ENCODE assay signal across 17 cellular contexts in the genomic region with DNA sequence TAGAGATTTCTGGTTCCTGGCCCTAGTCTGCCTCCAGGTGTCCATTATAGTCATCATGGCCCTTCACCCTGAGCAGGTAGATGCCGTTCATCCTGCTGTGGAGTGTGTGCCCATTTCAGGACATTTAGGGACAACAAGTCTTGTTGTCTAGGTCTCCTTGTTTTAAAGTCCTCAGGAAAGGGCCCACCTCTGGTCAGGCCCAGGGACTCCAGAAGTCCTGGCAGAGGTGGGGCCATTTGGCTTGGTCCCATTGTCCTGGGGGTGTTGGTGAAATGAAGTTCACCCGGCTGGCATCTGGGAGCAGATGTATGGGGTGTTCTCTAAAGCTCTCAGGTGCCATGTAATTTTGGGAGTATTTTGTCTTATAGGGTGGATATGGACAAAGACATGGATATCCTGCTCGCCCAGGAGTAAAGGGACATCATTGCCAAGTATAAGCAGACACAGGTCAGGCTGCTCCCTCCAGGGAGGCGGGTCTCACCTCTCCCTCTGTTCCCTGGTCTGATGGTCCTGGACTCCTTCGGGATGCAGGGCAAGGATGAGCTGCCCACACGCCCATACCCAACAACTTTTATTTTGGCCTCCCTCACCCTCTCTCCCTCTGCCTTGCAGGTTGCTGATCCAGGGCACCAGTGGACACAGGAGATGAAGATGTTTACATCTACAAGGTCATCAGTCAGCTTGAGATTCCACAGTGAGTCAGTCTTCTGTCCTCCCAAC. TPM values are rescaled to one million over a fixed set of nuclear protein-coding genes. Genes with fewer than 3 reads are reported as not detected.
DNase-seq lines count a peak whose midpoint lies in the region; ATAC-seq and TF ChIP-seq lines count a peak whose summit lies in the region.
"Had no signal": no experiment of that assay in that cellular context is flagged by ENCODE, and none has a peak within 500 bp of the region (broad histone marks: within the 10 kb centered on the region; RNA-seq: fewer than 3 reads in every experiment).

No MANE protein-coding gene starts in this region.

- H4K91ac ChIP-seq in H9 (ENCODE audit: insufficient read length, low read depth, low read length), result no peak overlapping the region

- H3K27ac ChIP-seq in CD8-positive, alpha-beta T cell (ENCODE audit: low read depth, low read length), result no peak overlapping the region
- H3K27ac ChIP-seq in H9 (ENCODE audit: insufficient read length, low read depth, low read length) (no peak overlapping the region), endodermal cell (ENCODE audit: low read depth, low read length) (no peak overlapping the region)

- no peaks in the 10 kb centered on the region for H3K79me2 ChIP-seq in H9 (ENCODE audit: insufficient read depth, low read length)

- H3K79me1 ChIP-seq in H9 (ENCODE audit: insufficient read depth, low read depth, low read length, poor library complexity, severe bottlenecking), result no peaks in the 10 kb centered on the region

- no peaks in the 10 kb centered on the region for H3K9me3 Mint-ChIP-seq in CD8-positive, alpha-beta T cell
- H3K9me3 Mint-ChIP-seq in H9, result peaks cover 23 to 26% of the 10 kb centered on the region in 2 experiments
- peaks cover 15% of the 10 kb centered on the region for H3K9me3 Mint-ChIP-seq in endodermal cell
- peaks cover 6% of the 10 kb centered on the region for H3K9me3 Mint-ChIP-seq in type B pancreatic cell
- peaks cover 5% of the 10 kb centered on the region for H3K9me3 Mint-ChIP-seq in activated naive CD4-positive, alpha-beta T cell treated with anti-CD3 and anti-CD28 coated beads for 36 hours

- intact Hi-C loops in CD8-positive, alpha-beta T cell (cut with DNase I, micrococcal nuclease), result no loop called here
- intact Hi-C loops in activated naive CD4-positive, alpha-beta T cell treated with anti-CD3 and anti-CD28 coated beads for 36 hours (cut with micrococcal nuclease), result no loop called here

- H3K4ac ChIP-seq in H9 (ENCODE audit: low read depth, low read length), result no peak overlapping the region

- H3K9ac ChIP-seq in H9 (ENCODE audit: extremely low read depth, insufficient read length, low read length), result no peak overlapping the region
- H3K9ac ChIP-seq in endodermal cell (ENCODE audit: extremely low read depth, low read length, poor library complexity, severe bottlenecking), result no peak overlapping the region

- no peak overlapping the region for H2BK12ac ChIP-seq in H9 (ENCODE audit: insufficient read length, low read depth, low read length)

- ATAC-seq in CD8-positive, alpha-beta T cell, result no peak
- ATAC-seq: GM23338, HCT116 had no signal

- CTCF ChIA-PET in CD8-positive, alpha-beta T cell (lab: Charles Lee), result no interaction called here
- CTCF ChIA-PET in activated naive CD4-positive, alpha-beta T cell treated with anti-CD3 and anti-CD28 coated beads for 36 hours (lab: Charles Lee), result interaction anchor here (0.6 kb wide), 1 partner anchor 1673 kb away, joined by 3 read pairs; no protein-coding TSS in a partner anchor

- H3K4me3 ChIP-seq in CD8-positive, alpha-beta T cell (ENCODE audit: low read depth, low read length), result no peak overlapping the region
- H3K4me3 ChIP-seq in endodermal cell (ENCODE audit: low read length), result no peak overlapping the region
- H3K4me3 ChIP-seq: GM23338 had no signal

- no peak overlapping the region for H3T11ph ChIP-seq in H9 (ENCODE audit: low read length)

- no peak overlapping the region for H2BK15ac ChIP-seq in H9 (ENCODE audit: low read depth, low read length)

- H2BK5ac ChIP-seq in H9 (ENCODE audit: insufficient read length, low read length), result no peak overlapping the region

- peaks cover 19% of the 10 kb centered on the region for H3K27me3 Mint-ChIP-seq in CD8-positive, alpha-beta T cell (ENCODE audit: low read depth)
- H3K27me3 Mint-ChIP-seq in H9 (ENCODE audit: low read depth) (no peaks in the 10 kb centered on the region), endodermal cell (ENCODE audit: insufficient read depth) (no peaks in the 10 kb centered on the region), type B pancreatic cell (peaks cover 7% of the 10 kb centered on the region)
- H3K27me3 Mint-ChIP-seq in activated naive CD4-positive, alpha-beta T cell treated with anti-CD3 and anti-CD28 coated beads for 36 hours (ENCODE audit: low read depth), result peaks cover 13% of the 10 kb centered on the region

- no peak overlapping the region for H2AK5ac ChIP-seq in H9 (ENCODE audit: insufficient read length, low read length)

- no peaks in the 10 kb centered on the region for H3K9me3 ChIP-seq in CD8-positive, alpha-beta T cell (ENCODE audit: low read length)
- H3K9me3 ChIP-seq in H9 (ENCODE audit: control insufficient read depth, low read depth, low read length) (peaks cover 5% of the 10 kb centered on the region), endodermal cell (ENCODE audit: control insufficient read depth, low read length) (peaks cover 19% of the 10 kb centered on the region)
- H3K9me3 ChIP-seq: BE2C had no signal

- no peak overlapping the region for H3K4me3 Mint-ChIP-seq in CD8-positive, alpha-beta T cell
- H3K4me3 Mint-ChIP-seq in H9, result no peak overlapping the region
- H3K4me3 Mint-ChIP-seq in endodermal cell, result no peak overlapping the region
- no peak overlapping the region for H3K4me3 Mint-ChIP-seq in type B pancreatic cell
- no peak overlapping the region for H3K4me3 Mint-ChIP-seq in activated naive CD4-positive, alpha-beta T cell treated with anti-CD3 and anti-CD28 coated beads for 36 hours
- H3K4me3 Mint-ChIP-seq: CD4-positive, CD25-positive, alpha-beta regulatory T cell; GM23338; HFFc6 had no signal

- no peak overlapping the region for H3K18ac ChIP-seq in H9 (ENCODE audit: insufficient read length, low read depth, low read length)

- H3K27ac Mint-ChIP-seq in CD8-positive, alpha-beta T cell, result peak overlapping the region; percentile 19
- no peak overlapping the region; a peak in 1 of 7 replicates for H3K27ac Mint-ChIP-seq in H9
- no peak overlapping the region for H3K27ac Mint-ChIP-seq in endodermal cell
- H3K27ac Mint-ChIP-seq in type B pancreatic cell, result no peak overlapping the region
- H3K27ac Mint-ChIP-seq in activated naive CD4-positive, alpha-beta T cell treated with anti-CD3 and anti-CD28 coated beads for 36 hours, result no peak overlapping the region
- H3K27ac Mint-ChIP-seq: GM23338, HFFc6 had no signal

- no peaks in the 10 kb centered on the region for H3K36me3 ChIP-seq in CD8-positive, alpha-beta T cell (ENCODE audit: insufficient read depth, low read length)
- H3K36me3 ChIP-seq in endodermal cell (ENCODE audit: control insufficient read depth, insufficient read depth, low read length), result no peaks in the 10 kb centered on the region
- H3K36me3 ChIP-seq: BE2C had no signal

- H4K5ac ChIP-seq in H9 (ENCODE audit: insufficient read length, low read depth, low read length), result no peak overlapping the region

- POLR2A ChIA-PET in CD8-positive, alpha-beta T cell (lab: Charles Lee), result no interaction called here

- H3K4me1 ChIP-seq in CD8-positive, alpha-beta T cell (ENCODE audit: insufficient read depth, low read length), result no peaks in the 10 kb centered on the region
- no peaks in the 10 kb centered on the region for H3K4me1 ChIP-seq in H9 (ENCODE audit: insufficient read depth, low read length)
- H3K4me1 ChIP-seq in endodermal cell (ENCODE audit: control insufficient read depth, insufficient read depth, low read length), result no peaks in the 10 kb centered on the region
- H3K4me1 ChIP-seq: BE2C, Caco-2 had no signal

- DNase-seq in CD8-positive, alpha-beta T cell, result peak in 1 of 7 experiments; percentile 29
- DNase-seq in H9, result peak; percentile 5
- DNase-seq in endodermal cell, result peak; percentile 3
- DNase-seq in type B pancreatic cell (ENCODE audit: extremely low spot score, unreplicated experiment), result peak; percentile 18
- DNase-seq in activated naive CD4-positive, alpha-beta T cell treated with anti-CD3 and anti-CD28 coated beads for 36 hours, result no peak
- no peak for DNase-seq in NCI-H2107 treated with DMSO at 0.1 percent for 48 hours (lab: John Stamatoyannopoulos, UW; ENCODE audit: unreplicated experiment)
- no peak for DNase-seq in activated T-cell treated with anti-CD3 and anti-CD28 coated beads, Interleukin-2, amount 50 U/mL, for 48 hours
- DNase-seq: ACHN; BE2C; C1 segment of cervical spinal cord; Caco-2; CD4-positive, CD25-positive, alpha-beta regulatory T cell; HFFc6; IMR-90 had no signal

- peaks cover 7% of the 10 kb centered on the region for H3K4me1 Mint-ChIP-seq in CD8-positive, alpha-beta T cell (ENCODE audit: low read depth)
- H3K4me1 Mint-ChIP-seq in H9 (peaks cover 2% of the 10 kb centered on the region in 2 experiments), endodermal cell (no peaks in the 10 kb centered on the region), type B pancreatic cell (ENCODE audit: unreplicated experiment) (peaks cover 6% of the 10 kb centered on the region)
- H3K4me1 Mint-ChIP-seq in activated naive CD4-positive, alpha-beta T cell treated with anti-CD3 and anti-CD28 coated beads for 36 hours (ENCODE audit: low read depth), result peaks cover 7% of the 10 kb centered on the region

- H3K56ac ChIP-seq in H9 (ENCODE audit: insufficient read length, low read depth, low read length), result no peak overlapping the region

- H4K8ac ChIP-seq in H9 (replicated peaks; ENCODE audit: insufficient read length, low read depth, low read length), result no peak overlapping the region

- no peaks in the 10 kb centered on the region for H3K27me3 ChIP-seq in CD8-positive, alpha-beta T cell (ENCODE audit: insufficient read depth, low read length)
- H3K27me3 ChIP-seq in H9 (ENCODE audit: insufficient read depth, low read length), result no peaks in the 10 kb centered on the region
- H3K27me3 ChIP-seq in endodermal cell (ENCODE audit: control insufficient read depth, insufficient read depth, low read length, poor library complexity, severe bottlenecking), result no peaks in the 10 kb centered on the region
- H3K27me3 ChIP-seq: BE2C had no signal

- H2BK20ac ChIP-seq in H9 (ENCODE audit: low read depth, low read length, poor library complexity, severe bottlenecking), result no peak overlapping the region

- WGBS in H9 (ENCODE audit: extremely low coverage, insufficient read length, low lambda C conversion rate), result no CpG with 5 or more reads among the region's 6 CpGs
- WGBS in endodermal cell (ENCODE audit: insufficient coverage in 1 of 2, insufficient read length in 1 of 2), 2 experiments, result 88 to 100% methylated on average over 2 to 6 of the region's 6 CpGs

- H3K14ac ChIP-seq in H9 (ENCODE audit: insufficient read depth, low read length), result no peak overlapping the region

- no peak overlapping the region for H3K23ac ChIP-seq in H9 (ENCODE audit: insufficient read length, low read depth, low read length)

- H2AFZ ChIP-seq in H9 (ENCODE audit: low read length), result no peak overlapping the region
- H2AFZ ChIP-seq: GM23338 had no signal

- no peaks in the 10 kb centered on the region for H4K20me1 ChIP-seq in H9 (ENCODE audit: control insufficient read depth, insufficient read depth, insufficient read length)

- no peaks in the 10 kb centered on the region for H3K36me3 Mint-ChIP-seq in CD8-positive, alpha-beta T cell
- H3K36me3 Mint-ChIP-seq in H9 (ENCODE audit: insufficient read depth in 1 of 3, low read depth in 3 of 3) (peaks cover 14 to 24% (median 15%) of the 10 kb centered on the region in 3 experiments), endodermal cell (ENCODE audit: low read depth) (no peaks in the 10 kb centered on the region), type B pancreatic cell (no peaks in the 10 kb centered on the region)
- H3K36me3 Mint-ChIP-seq in activated naive CD4-positive, alpha-beta T cell treated with anti-CD3 and anti-CD28 coated beads for 36 hours (ENCODE audit: low read depth), result no peaks in the 10 kb centered on the region
- H3K36me3 Mint-ChIP-seq: CD4-positive, CD25-positive, alpha-beta regulatory T cell had no signal

- TF ChIP-seq CTCF in CD8-positive, alpha-beta T cell (IDR thresholded peaks at IDR 0.05), result no peak
- TF ChIP-seq CTCF in H9 (conservative IDR thresholded peaks at IDR 0.05) (no peak), endodermal cell (conservative IDR thresholded peaks at IDR 0.05) (no peak), type B pancreatic cell (conservative IDR thresholded peaks at IDR 0.05) (no peak)

- no peaks in the 10 kb centered on the region for H3K23me2 ChIP-seq in H9 (ENCODE audit: insufficient read length, low read depth, low read length, poor library complexity, severe bottlenecking)

- no peak overlapping the region for H3K4me2 ChIP-seq in H9 (ENCODE audit: insufficient read depth, insufficient read length, low read length)
- H3K4me2 ChIP-seq: GM23338 had no signal

- no peak overlapping the region for H2BK120ac ChIP-seq in H9 (ENCODE audit: low read depth, low read length, poor library complexity, severe bottlenecking)

RNA-seq across cellular contexts. Expression of gene MAS1L, which starts 31.7 kb away (rescaled TPM):
- not detected for total RNA-seq in CD8-positive, alpha-beta T cell
- total RNA-seq in H9 (2021) (not detected in 2 replicates), endodermal cell (not detected), type B pancreatic cell (ENCODE audit: low replicate concordance) (not detected in 2 replicates)
- not detected for polyA plus RNA-seq in endodermal cell (2013, experiment 1 of 2)
- polyA plus RNA-seq in endodermal cell (2013, experiment 2 of 2), result not detected
- not detected for total RNA-seq in activated naive CD4-positive, alpha-beta T cell treated with anti-CD3 and anti-CD28 coated beads for 36 hours
- total RNA-seq: A172; Caco-2; CD4-positive, CD25-positive, alpha-beta regulatory T cell; GM23338; HFFc6; IMR-90 had no signal
- polyA plus RNA-seq: CD4-positive, CD25-positive, alpha-beta regulatory T cell; GM23338; IMR-90 had no signal

RNA-seq across cellular contexts. Expression of gene UBD, which starts 40.1 kb away (rescaled TPM):
- total RNA-seq in CD8-positive, alpha-beta T cell, result not detected
- total RNA-seq in H9 (2021), result not detected in 2 replicates
- not detected for total RNA-seq in endodermal cell
- 0.21 TPM for polyA plus RNA-seq in endodermal cell (2013, experiment 1 of 2)
- not detected for polyA plus RNA-seq in endodermal cell (2013, experiment 2 of 2)
- total RNA-seq in type B pancreatic cell (ENCODE audit: low replicate concordance), result 12.6 and 24.6 TPM in 2 replicates
- under 1 TPM in 1 of 2 experiments, not detected in 1; 0.31 TPM for total RNA-seq in activated naive CD4-positive, alpha-beta T cell treated with anti-CD3 and anti-CD28 coated beads for 36 hours
- total RNA-seq: A172; CD4-positive, CD25-positive, alpha-beta regulatory T cell; GM23338; HFFc6; IMR-90 had no signal
- polyA plus RNA-seq: CD4-positive, CD25-positive, alpha-beta regulatory T cell; GM23338; IMR-90 had no signal

Comparison
In these comparisons a context has a peak if more than half of its experiments do, and no peak if none do; other contexts are left out.
1. DNase-seq: peak in H9 (single experiment), endodermal cell (single experiment) and type B pancreatic cell (single experiment); none in activated naive CD4-positive, alpha-beta T cell treated with anti-CD3 and anti-CD28 coated beads for 36 hours (single experiment), NCI-H2107 treated with DMSO at 0.1 percent for 48 hours (single experiment) and activated T-cell treated with anti-CD3 and anti-CD28 coated beads, Interleukin-2, amount 50 U/mL, for 48 hours (0 of 2).
2. RNA of gene UBD, which starts 40.1 kb away (total RNA-seq): 12.6 to 24.6 TPM in type B pancreatic cell; 0.31 TPM in activated naive CD4-positive, alpha-beta T cell treated with anti-CD3 and anti-CD28 coated beads for 36 hours, not detected in endodermal cell, not detected in CD8-positive, alpha-beta T cell and not detected in H9; every median in the first group is over 10 times any median in the second.